23 cellular contexts compared by ENCODE assay signal in genomic region chr11:82796970-82797594, GRCh38.
DNase-seq lines count a peak whose midpoint lies in the region; ATAC-seq, FAIRE-seq and TF ChIP-seq lines count a peak whose summit lies in the region.
"Had no signal": no experiment of that assay in that cellular context is flagged by ENCODE, and none has a peak within 500 bp of the region (broad histone marks: within the 10 kb centered on the region; RNA-seq: fewer than 3 reads in every experiment).

No MANE protein-coding gene starts in this region.

- intact Hi-C loops in Right ventricle myocardium superior (cut with DNase I) (no loop called here), endothelial cell of umbilical vein (cut with micrococcal nuclease) (no loop called here), transverse colon (cut with DNase I; ENCODE audit: low total_unique reads) (no loop called here)

- FAIRE-seq in endothelial cell of umbilical vein (lab: Jason Lieb, UNC) = no peak
- FAIRE-seq: GM18507 had no signal

- peak overlapping the region; percentile 34 for H2AFZ ChIP-seq in endothelial cell of umbilical vein (ENCODE audit: low read depth, low read length)

- no peaks in the 10 kb centered on the region for H3K9me1 ChIP-seq in endothelial cell of umbilical vein (replicated peaks; ENCODE audit: control insufficient read depth, extremely low read depth, insufficient read depth, low read length)

- ATAC-seq in Right ventricle myocardium superior (ENCODE audit: poor library complexity) = peak; percentile 77
- no peak for ATAC-seq in naive thymus-derived CD8-positive, alpha-beta T cell
- no peak for ATAC-seq in GM19351 (IDR thresholded peaks at IDR 0.05; ENCODE audit: unreplicated experiment)
- ATAC-seq: gastroesophageal sphincter, natural killer cell had no signal

- H3K4me3 ChIP-seq in right atrium auricular region (no peak overlapping the region), endothelial cell of umbilical vein (replicated peaks in 1 of 3; ENCODE audit: insufficient read depth in 1 of 3, low read depth in 1 of 3, low read length in 3 of 3) (no peak overlapping the region), transverse colon (no peak overlapping the region)
- H3K4me3 ChIP-seq: gastroesophageal sphincter, sigmoid colon had no signal

- H3K4me1 ChIP-seq in right atrium auricular region (peaks cover 0 to 13% of the 10 kb centered on the region in 2 donors), endothelial cell of umbilical vein (ENCODE audit: control insufficient read depth, extremely low read depth, insufficient read depth, low read length) (peaks cover 30% of the 10 kb centered on the region), transverse colon (peaks cover 0 to 4% (median 0%) of the 10 kb centered on the region in 4 donors)
- H3K4me1 ChIP-seq: gastroesophageal sphincter, sigmoid colon had no signal

- no peaks in the 10 kb centered on the region for H3K36me3 ChIP-seq in right atrium auricular region
- no peaks in the 10 kb centered on the region for H3K36me3 ChIP-seq in endothelial cell of umbilical vein (ENCODE audit: control insufficient read depth in 2 of 2, extremely low read depth in 1 of 2, insufficient read depth in 2 of 2, low read length in 2 of 2)
- no peaks in the 10 kb centered on the region for H3K36me3 ChIP-seq in transverse colon
- H3K36me3 ChIP-seq: gastroesophageal sphincter, sigmoid colon had no signal

- no peaks in the 10 kb centered on the region for H3K79me2 ChIP-seq in endothelial cell of umbilical vein (ENCODE audit: control insufficient read depth, insufficient read depth, low read length)

- no peaks in the 10 kb centered on the region for H3K9me3 Mint-ChIP-seq in naive thymus-derived CD8-positive, alpha-beta T cell
- H3K9me3 Mint-ChIP-seq: activated CD4-positive, alpha-beta memory T cell treated with anti-CD3 and anti-CD28 coated beads for 36 hours; activated naive CD8-positive, alpha-beta T cell treated with anti-CD3 and anti-CD28 coated beads, Interleukin-2, amount 10 ng/mL, durations not matched to agents 7 days and 5 days; natural killer cell had no signal

- BruUV-seq in endothelial cell of umbilical vein (replicated peaks; lab: Mats Ljungman, UMichigan) = no TSS peak

- H3K4me3 Mint-ChIP-seq in naive thymus-derived CD8-positive, alpha-beta T cell = no peak overlapping the region
- H3K4me3 Mint-ChIP-seq: activated CD4-positive, alpha-beta memory T cell treated with anti-CD3 and anti-CD28 coated beads for 36 hours; activated naive CD8-positive, alpha-beta T cell treated with anti-CD3 and anti-CD28 coated beads, Interleukin-2, amount 10 ng/mL, durations not matched to agents 7 days and 5 days; CD4-positive, alpha-beta memory T cell; natural killer cell had no signal

- no peaks in the 10 kb centered on the region for H4K20me1 ChIP-seq in endothelial cell of umbilical vein (replicated peaks; ENCODE audit: control insufficient read depth, extremely low read depth, insufficient read depth, low read length)

- POLR2A ChIA-PET in endothelial cell of umbilical vein (lab: Charles Lee) = no interaction called here
- POLR2A ChIA-PET in naive thymus-derived CD8-positive, alpha-beta T cell (lab: Charles Lee) = no interaction called here

- peaks cover 0 to 20% (median 7%) of the 10 kb centered on the region in 5 donors for H3K27me3 Mint-ChIP-seq in naive thymus-derived CD8-positive, alpha-beta T cell

- H3K9me3 ChIP-seq in right atrium auricular region = no peaks in the 10 kb centered on the region
- H3K9me3 ChIP-seq in endothelial cell of umbilical vein (replicated peaks; ENCODE audit: control insufficient read depth, insufficient read depth, low read length) = no peaks in the 10 kb centered on the region
- H3K9me3 ChIP-seq in transverse colon = no peaks in the 10 kb centered on the region
- H3K9me3 ChIP-seq: gastroesophageal sphincter, sigmoid colon had no signal

- peak; percentile 76 for DNase-seq in Right ventricle myocardium superior
- no peak for DNase-seq in right atrium auricular region (ENCODE audit: low spot score)
- no peak for DNase-seq in endothelial cell of umbilical vein (ENCODE audit: low read depth, low spot score)
- peak; percentile 75 for DNase-seq in midbrain (lab: John Stamatoyannopoulos, UW)
- DNase-seq in transverse colon = peak; percentile 12
- DNase-seq in naive thymus-derived CD8-positive, alpha-beta T cell = no peak
- no peak for DNase-seq in AG08395 (ENCODE audit: low spot score)
- DNase-seq: activated CD4-positive, alpha-beta memory T cell treated with anti-CD3 and anti-CD28 coated beads for 36 hours; activated naive CD8-positive, alpha-beta T cell treated with anti-CD3 and anti-CD28 coated beads, Interleukin-2, amount 10 ng/mL, durations not matched to agents 7 days and 5 days; activated T-cell treated with anti-CD3 and anti-CD28 coated beads, Interleukin-2, amount 50 U/mL, for 48 hours; CD4-positive, alpha-beta memory T cell; DND-41; HCEC 1CT; KG1; natural killer cell; NCI-H1092 treated with DMSO at 0.1 percent for 48 hours; sigmoid colon; stimulated activated CD4-positive, alpha-beta T cell treated with anti-CD3 and anti-CD28 coated beads, Interleukin-2, amount 100 ng/mL, for 24 hours; T-helper 1 cell had no signal

- H3K27ac ChIP-seq in right atrium auricular region = peak overlapping the region in 1 of 2 donors; percentile 18
- no peak overlapping the region for H3K27ac ChIP-seq in endothelial cell of umbilical vein (ENCODE audit: insufficient read depth, low read depth, low read length)
- no peak overlapping the region for H3K27ac ChIP-seq in transverse colon
- H3K27ac ChIP-seq: gastroesophageal sphincter, VCaP had no signal

- peaks cover 0 to 2% (median 0%) of the 10 kb centered on the region in 4 donors for H3K4me1 Mint-ChIP-seq in naive thymus-derived CD8-positive, alpha-beta T cell
- H3K4me1 Mint-ChIP-seq: activated naive CD8-positive, alpha-beta T cell treated with anti-CD3 and anti-CD28 coated beads, Interleukin-2, amount 10 ng/mL, durations not matched to agents 7 days and 5 days; CD4-positive, alpha-beta memory T cell; natural killer cell had no signal

- no peak for TF ChIP-seq CTCF in right atrium auricular region (IDR thresholded peaks at IDR 0.05)
- no peak for TF ChIP-seq CTCF in endothelial cell of umbilical vein (IDR thresholded peaks at IDR 0.05; ENCODE audit: extremely low read depth in 1 of 2, insufficient read depth in 1 of 2, low read depth in 1 of 2, low read length in 2 of 2)
- TF ChIP-seq CTCF in transverse colon (IDR thresholded peaks at IDR 0.05) = no peak

- dilution Hi-C loops in endothelial cell of umbilical vein (cut with MboI; ENCODE audit: extremely low pct_ligation_motif_present, low sequenced_read_pairs) = no loop called here

- no peaks in the 10 kb centered on the region for H3K36me3 Mint-ChIP-seq in naive thymus-derived CD8-positive, alpha-beta T cell
- H3K36me3 Mint-ChIP-seq: activated CD4-positive, alpha-beta memory T cell treated with anti-CD3 and anti-CD28 coated beads for 36 hours; activated naive CD8-positive, alpha-beta T cell treated with anti-CD3 and anti-CD28 coated beads, Interleukin-2, amount 10 ng/mL, durations not matched to agents 7 days and 5 days; CD4-positive, alpha-beta memory T cell; natural killer cell had no signal

- no peak overlapping the region for H3K27ac Mint-ChIP-seq in naive thymus-derived CD8-positive, alpha-beta T cell
- H3K27ac Mint-ChIP-seq: activated CD4-positive, alpha-beta memory T cell treated with anti-CD3 and anti-CD28 coated beads for 36 hours; activated naive CD8-positive, alpha-beta T cell treated with anti-CD3 and anti-CD28 coated beads, Interleukin-2, amount 10 ng/mL, durations not matched to agents 7 days and 5 days; CD4-positive, alpha-beta memory T cell; natural killer cell had no signal

- 77% methylated on average over 3 of the region's 3 CpGs; no CpG with 5 or more reads in 1 of the 2 donors for WGBS in transverse colon (ENCODE audit: low coverage in 1 of 2), 2 donors

- no peak for TF ChIP-seq EP300 in transverse colon (IDR thresholded peaks at IDR 0.05; ENCODE audit: low read depth)

- H3K27me3 ChIP-seq in right atrium auricular region (no peaks in the 10 kb centered on the region), endothelial cell of umbilical vein (ENCODE audit: control insufficient read depth in 2 of 2, insufficient read depth in 2 of 2, low read length in 2 of 2) (no peaks in the 10 kb centered on the region), transverse colon (no peaks in the 10 kb centered on the region)
- H3K27me3 ChIP-seq: gastroesophageal sphincter, sigmoid colon had no signal

- no peak for TF ChIP-seq POLR2A in endothelial cell of umbilical vein (IDR thresholded peaks at IDR 0.05; ENCODE audit: low read depth, low read length)
- TF ChIP-seq POLR2A in transverse colon (IDR thresholded peaks at IDR 0.05) = no peak

- H3K9ac ChIP-seq in endothelial cell of umbilical vein (replicated peaks; ENCODE audit: extremely low read depth, insufficient read depth, low read length) = no peak overlapping the region

- in situ Hi-C loops in transverse colon (cut with MboI; ENCODE audit: low pct_ligation_motif_present in 1 of 4, low pct_unique_long_range_greater_than_20kb in 1 of 4, low sequenced_read_pairs in 3 of 4) = no loop called here

- no peak overlapping the region for H3K4me2 ChIP-seq in endothelial cell of umbilical vein (ENCODE audit: insufficient read depth, low read length)

- CTCF ChIA-PET in endothelial cell of umbilical vein (lab: Charles Lee) = interaction anchor here (1.2 to 1.4 kb wide), 2 partner anchors 10 to 22 kb away, joined by 4 to 5 read pairs; no protein-coding TSS in a partner anchor

TF ChIP-seq in endothelial cell of umbilical vein, 7 proteins besides CTCF, POLR2A, EP300 and RAD21:
- no peak for TF ChIP-seq MAX (IDR thresholded peaks at IDR 0.05; ENCODE audit: insufficient read depth, insufficient read length)
- no peak for TF ChIP-seq POLR2AphosphoS5 (IDR thresholded peaks at IDR 0.05; ENCODE audit: insufficient read depth, low read depth, low read length)
- TF ChIP-seq EZH2 (IDR thresholded peaks at IDR 0.05; ENCODE audit: borderline replicate concordance, low read depth, low read length, severe bottlenecking) = no peak
- no peak for TF ChIP-seq FOS (IDR thresholded peaks at IDR 0.05; ENCODE audit: borderline replicate concordance, insufficient read depth, low read length)
- no peak for TF ChIP-seq MYC (IDR thresholded peaks at IDR 0.05; ENCODE audit: low read depth, low read length)
TF ChIP-seq in endothelial cell of umbilical vein: peak in this region for 0.

Comparison
In these comparisons a context has a peak if more than half of its experiments do, and no peak if none do; other contexts are left out.
1. DNase-seq: peak in Right ventricle myocardium superior (single experiment), midbrain (single experiment) and transverse colon (single experiment); none in right atrium auricular region (single experiment), endothelial cell of umbilical vein (single experiment), naive thymus-derived CD8-positive, alpha-beta T cell (0 of 10) and AG08395 (single experiment).